8 cellular contexts compared by ENCODE assay signal in genomic region chr17:41647940-41648410, GRCh38. TPM values are rescaled to one million over a fixed set of nuclear protein-coding genes. Genes with fewer than 3 reads are reported as not detected.
DNase-seq lines count a peak whose midpoint lies in the region; ATAC-seq and TF ChIP-seq lines count a peak whose summit lies in the region.

No MANE protein-coding gene starts in this region.

- H3K27me3 Mint-ChIP-seq in activated naive CD4-positive, alpha-beta T cell treated with anti-CD3 and anti-CD28 coated beads, Interleukin-2, amount 10 ng/mL, durations not matched to agents 7 days and 5 days = peaks cover 22% of the 10 kb centered on the region

- H3K36me3 Mint-ChIP-seq in activated naive CD4-positive, alpha-beta T cell treated with anti-CD3 and anti-CD28 coated beads, Interleukin-2, amount 10 ng/mL, durations not matched to agents 7 days and 5 days = no peaks in the 10 kb centered on the region

- H3K4me1 Mint-ChIP-seq in activated naive CD4-positive, alpha-beta T cell treated with anti-CD3 and anti-CD28 coated beads, Interleukin-2, amount 10 ng/mL, durations not matched to agents 7 days and 5 days = peaks cover 10% of the 10 kb centered on the region

- H3K36me3 ChIP-seq in Loucy (ENCODE audit: insufficient read depth, low read length) (no peaks in the 10 kb centered on the region), SK-N-SH (replicated peaks in 1 of 2; ENCODE audit: control insufficient read depth in 1 of 2, insufficient read depth in 2 of 2, low read length in 1 of 2) (no peaks in the 10 kb centered on the region)

- TF ChIP-seq RAD21 in SK-N-SH (IDR thresholded peaks at IDR 0.05; ENCODE audit: low read length) = peak; percentile 93

- H3K9me3 ChIP-seq in Loucy (ENCODE audit: insufficient read depth, low read depth, low read length) (no peaks in the 10 kb centered on the region), SK-N-SH (no peaks in the 10 kb centered on the region)

- H2AFZ ChIP-seq in Loucy (ENCODE audit: low read length) (peak overlapping the region; percentile 79), SK-N-SH (ENCODE audit: low read depth) (peak overlapping the region; percentile 91)

- H3K9me2 ChIP-seq in Loucy (replicated peaks; ENCODE audit: low read depth, low read length) (no peaks in the 10 kb centered on the region), SK-N-SH (no peaks in the 10 kb centered on the region)

- peak; percentile 18 for DNase-seq in GM12864 (ENCODE audit: low read depth)
- peak; percentile 90 for DNase-seq in SK-N-SH
- peak; percentile 91 for DNase-seq in activated naive CD4-positive, alpha-beta T cell treated with anti-CD3 and anti-CD28 coated beads, Interleukin-2, amount 10 ng/mL, durations not matched to agents 7 days and 5 days
- DNase-seq in glomerular visceral epithelial cell (ENCODE audit: extremely low spot score) = peak; percentile 80
- peak; percentile 65 for DNase-seq in occipital lobe (lab: John Stamatoyannopoulos, UW)
- DNase-seq in substantia nigra (lab: John Stamatoyannopoulos, UW) = peak in 48 of 49 donors; percentile 19 to 91 (median 74)

- no peak overlapping the region for H3K4me3 ChIP-seq in GM12864 (ENCODE audit: low read depth, low read length)
- H3K4me3 ChIP-seq in Loucy (ENCODE audit: low read length, poor library complexity, severe bottlenecking) = peak overlapping the region; percentile 67
- peak overlapping the region; percentile 36 to 49 for H3K4me3 ChIP-seq in SK-N-SH (ENCODE audit: low read depth in 2 of 2, low read length in 1 of 2)

- no peaks in the 10 kb centered on the region for H4K20me1 ChIP-seq in Loucy (ENCODE audit: insufficient read depth, low read length, poor library complexity, severe bottlenecking)
- H4K20me1 ChIP-seq in SK-N-SH (ENCODE audit: insufficient read depth) = no peaks in the 10 kb centered on the region

- peak overlapping the region; percentile 79 for H3K4me2 ChIP-seq in Loucy (ENCODE audit: low read depth, low read length, poor library complexity, severe bottlenecking)
- H3K4me2 ChIP-seq in SK-N-SH = peak overlapping the region; percentile 82

- no peaks in the 10 kb centered on the region for H3K9me3 Mint-ChIP-seq in activated naive CD4-positive, alpha-beta T cell treated with anti-CD3 and anti-CD28 coated beads, Interleukin-2, amount 10 ng/mL, durations not matched to agents 7 days and 5 days

- POLR2A ChIA-PET in SK-N-SH (lab: Yijun Ruan, JAX) = interaction anchor here (0.6 to 1.3 kb wide), 2 partner anchors 26 to 99 kb away, joined by 3 to 4 read pairs; no protein-coding TSS in a partner anchor

- no peak overlapping the region for H3K27ac Mint-ChIP-seq in activated naive CD4-positive, alpha-beta T cell treated with anti-CD3 and anti-CD28 coated beads, Interleukin-2, amount 10 ng/mL, durations not matched to agents 7 days and 5 days

- peak overlapping the region; percentile 46 for H3K4me3 Mint-ChIP-seq in activated naive CD4-positive, alpha-beta T cell treated with anti-CD3 and anti-CD28 coated beads, Interleukin-2, amount 10 ng/mL, durations not matched to agents 7 days and 5 days

- H3K79me2 ChIP-seq in Loucy (ENCODE audit: insufficient read depth, low read length) = no peaks in the 10 kb centered on the region
- H3K79me2 ChIP-seq in SK-N-SH (ENCODE audit: insufficient read depth) = no peaks in the 10 kb centered on the region

- TF ChIP-seq EP300 in SK-N-SH (IDR thresholded peaks at IDR 0.05; ENCODE audit: borderline replicate concordance in 1 of 2, low read depth in 1 of 2, low read length in 1 of 2) = no peak

- no peak for ATAC-seq in GM19035 (IDR thresholded peaks at IDR 0.05; ENCODE audit: unreplicated experiment)

- CTCF ChIA-PET in SK-N-SH (lab: Yijun Ruan, JAX) = interaction anchor here (0.6 to 20.6 kb wide), 76 partner anchors 9 to 1153 kb away, joined by 3 to 646 read pairs (median 5); partner anchors contain the start of genes KRT14, KRT15, KRT17 and KRT34
- CTCF ChIA-PET in activated naive CD4-positive, alpha-beta T cell treated with anti-CD3 and anti-CD28 coated beads, Interleukin-2, amount 10 ng/mL, durations not matched to agents 7 days and 5 days (lab: Charles Lee) = interaction anchor here (0.6 to 13.3 kb wide), 28 partner anchors 9 to 1074 kb away, joined by 3 to 311 read pairs (median 4); partner anchors contain the start of gene KRT37

- H3K27me3 ChIP-seq in Loucy (ENCODE audit: insufficient read depth, low read length, poor library complexity, severe bottlenecking) (no peaks in the 10 kb centered on the region), SK-N-SH (ENCODE audit: insufficient read depth) (no peaks in the 10 kb centered on the region)

- no peaks in the 10 kb centered on the region for H3F3A ChIP-seq in Loucy (ENCODE audit: low read depth)
- H3F3A ChIP-seq in SK-N-SH (replicated peaks; ENCODE audit: insufficient read depth) = no peaks in the 10 kb centered on the region

- no peak overlapping the region for H3K27ac ChIP-seq in SK-N-SH (ENCODE audit: low read depth in 2 of 2, low read length in 1 of 2)
- H3K27ac ChIP-seq in substantia nigra (ENCODE audit: low read depth, low read length, poor library complexity, severe bottlenecking) = no peak overlapping the region

- H3K4me1 ChIP-seq in Loucy (ENCODE audit: insufficient read depth, low read length, poor library complexity, severe bottlenecking) = peaks cover 7% of the 10 kb centered on the region
- H3K4me1 ChIP-seq in SK-N-SH (ENCODE audit: control insufficient read depth in 1 of 2, insufficient read depth in 2 of 2, low read depth in 1 of 2, low read length in 1 of 2) = peaks cover 0 to 15% of the 10 kb centered on the region in 2 experiments; a peak in 1 of 4 replicates

- WGBS in SK-N-SH (ENCODE audit: low lambda C conversion rate) = 2% methylated on average over 10 of the region's 22 CpGs

- TF ChIP-seq CTCF in GM12864 (IDR thresholded peaks at IDR 0.05; ENCODE audit: low read depth, low read length, missing control alignments) (peak; percentile 94), Loucy (conservative IDR thresholded peaks at IDR 0.05; ENCODE audit: low read length) (peak; percentile 81), SK-N-SH (IDR thresholded peaks at IDR 0.05) (peak; percentile 94)

- H3K9ac ChIP-seq in Loucy (ENCODE audit: low read depth, low read length, poor library complexity, severe bottlenecking) = peak overlapping the region; percentile 27
- no peak overlapping the region for H3K9ac ChIP-seq in SK-N-SH

TF ChIP-seq in SK-N-SH, 30 proteins besides CTCF, POLR2A, EP300 and RAD21:
- no peak for TF ChIP-seq SIN3A (IDR thresholded peaks at IDR 0.05; ENCODE audit: borderline replicate concordance, low read depth, low read length)
- peak; percentile 6; the same call in 1 of the 2 replicates for TF ChIP-seq NRF1 (IDR thresholded peaks at IDR 0.05; ENCODE audit: low read depth, low read length)
- peak; percentile 90 for TF ChIP-seq SMC3 (IDR thresholded peaks at IDR 0.05; ENCODE audit: low read depth, low read length)

RNA-seq across cellular contexts. Expression of gene KRT17, which starts 23.6 kb away (rescaled TPM):
- 0.19 and 0.39 TPM in 2 replicates for polyA plus RNA-seq in SK-N-SH (2012; rRNA removed)
- 0.13 and 0.14 TPM in 2 replicates for polyA plus RNA-seq in SK-N-SH (2012; cell fraction: cytosol; rRNA removed)
- 0.23 TPM in 1 of 2 replicates, not detected in the other for polyA plus RNA-seq in SK-N-SH (2012; cell fraction: nucleus; rRNA removed)
- total RNA-seq in occipital lobe = 0.31 TPM

RNA-seq across cellular contexts. Expression of gene KRT16, which starts 35.4 kb away (rescaled TPM):
- polyA plus RNA-seq in SK-N-SH (2012; rRNA removed) = not detected in 2 replicates
- not detected in 2 replicates for polyA plus RNA-seq in SK-N-SH (2012; cell fraction: cytosol; rRNA removed)
- not detected in 2 replicates for polyA plus RNA-seq in SK-N-SH (2012; cell fraction: nucleus; rRNA removed)
- total RNA-seq in occipital lobe = not detected

RNA-seq across cellular contexts. Expression of gene EIF1, which starts 40.7 kb away (rescaled TPM):
- 300 and 336 TPM in 2 replicates for polyA plus RNA-seq in SK-N-SH (2012; rRNA removed)
- 360 and 565 TPM in 2 replicates for polyA plus RNA-seq in SK-N-SH (2012; cell fraction: cytosol; rRNA removed)
- 300 and 460 TPM in 2 replicates for polyA plus RNA-seq in SK-N-SH (2012; cell fraction: nucleus; rRNA removed)
- total RNA-seq in occipital lobe = 95.5 TPM

Comparison
In these comparisons a context has a peak if more than half of its experiments do, and no peak if none do; other contexts are left out.
1. DNase-seq: peak in every context shown above with its lines; median percentile 91 in activated naive CD4-positive, alpha-beta T cell treated with anti-CD3 and anti-CD28 coated beads, Interleukin-2, amount 10 ng/mL, durations not matched to agents 7 days and 5 days; 90 in SK-N-SH; 80 in glomerular visceral epithelial cell; 74 in substantia nigra; 65 in occipital lobe; 18 in GM12864.